20 cellular contexts compared by ENCODE assay signal in the genomic region with DNA sequence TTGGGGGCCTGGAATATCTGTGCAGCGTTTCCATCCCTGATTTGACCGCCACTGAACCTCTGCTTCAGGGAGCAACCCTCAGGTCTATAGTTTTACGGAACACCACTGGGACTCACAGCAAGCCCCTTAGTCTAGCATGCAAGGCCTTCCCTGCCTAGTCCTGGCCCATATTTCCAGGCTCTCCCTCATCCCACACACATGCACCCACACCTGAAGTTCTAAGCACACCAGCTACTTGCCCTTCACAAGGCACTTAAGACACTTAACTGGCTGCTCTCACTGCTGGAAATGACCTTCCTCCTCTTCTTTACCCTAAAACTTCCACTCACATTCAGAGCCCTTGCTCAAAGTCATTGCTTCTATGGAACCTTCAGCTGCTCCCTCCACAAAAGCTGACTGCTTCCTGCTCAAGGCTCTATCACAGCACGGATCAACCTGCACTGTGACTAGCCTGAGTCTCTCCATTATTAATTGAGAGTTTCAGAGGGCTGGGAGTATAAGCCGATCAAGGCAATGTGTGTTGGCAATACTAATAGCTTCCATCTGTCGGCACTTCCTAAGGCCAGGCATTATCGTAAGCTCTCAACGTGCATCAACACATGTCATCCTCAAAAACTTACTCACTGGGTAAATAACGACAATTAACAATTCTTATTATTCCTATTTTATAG.
"Had no signal": no experiment of that assay in that cellular context is flagged by ENCODE, and none has a peak within 500 bp of the region (broad histone marks: within the 10 kb centered on the region; RNA-seq: fewer than 3 reads in every experiment).

No MANE protein-coding gene starts in this region.

- H3K9me3 ChIP-seq: gastroesophageal sphincter, left ventricle myocardium inferior, lower lobe of right lung, right atrium auricular region, sigmoid colon, stomach, thoracic aorta, transverse colon had no signal

- ATAC-seq: gastroesophageal sphincter; lower lobe of right lung; natural killer cell; stimulated activated naive B cell treated with anti-CD40 and anti-IgM and Interleukin-4, amounts not matched to agents 10 μg/mL and 1 μg/mL and 100 μg/mL, for 72 hours had no signal

- H3K4me3 ChIP-seq: dorsolateral prefrontal cortex, gastroesophageal sphincter, left ventricle myocardium inferior, lower lobe of right lung, right atrium auricular region, sigmoid colon, skin epidermis, stomach, thoracic aorta, transverse colon had no signal

- DNase-seq: cortex of kidney; dorsolateral prefrontal cortex; effector CD8-positive, alpha-beta T cell; glutamatergic neuron; islet precursor cell; left ventricle myocardium inferior; lower lobe of right lung; natural killer cell; posterior cingulate gyrus; sigmoid colon; stimulated activated CD4-positive, alpha-beta T cell treated with anti-CD3 and anti-CD28 coated beads, Interleukin-2, amount 100 ng/mL, for 24 hours; stimulated activated CD4-positive, alpha-beta T cell treated with anti-CD3 and anti-CD28 coated beads, Interleukin-4, amount 100 ng/mL, for 4 hours; stimulated activated naive B cell treated with anti-CD40 and anti-IgM and Interleukin-4, amounts not matched to agents 10 μg/mL and 1 μg/mL and 100 μg/mL, for 72 hours; stomach; substantia nigra; transverse colon had no signal

- H3K27me3 ChIP-seq: right atrium auricular region had no signal

- H3K27ac ChIP-seq: dorsolateral prefrontal cortex, gastroesophageal sphincter, left ventricle myocardium inferior, lower lobe of right lung, right atrium auricular region, sigmoid colon, skin epidermis, stomach, thoracic aorta, transverse colon had no signal

- H3K36me3 ChIP-seq: gastroesophageal sphincter, left ventricle myocardium inferior, lower lobe of right lung, right atrium auricular region, sigmoid colon, stomach, thoracic aorta, transverse colon had no signal
